ENCODE assay signal across 1 cellular context in the genomic region with DNA sequence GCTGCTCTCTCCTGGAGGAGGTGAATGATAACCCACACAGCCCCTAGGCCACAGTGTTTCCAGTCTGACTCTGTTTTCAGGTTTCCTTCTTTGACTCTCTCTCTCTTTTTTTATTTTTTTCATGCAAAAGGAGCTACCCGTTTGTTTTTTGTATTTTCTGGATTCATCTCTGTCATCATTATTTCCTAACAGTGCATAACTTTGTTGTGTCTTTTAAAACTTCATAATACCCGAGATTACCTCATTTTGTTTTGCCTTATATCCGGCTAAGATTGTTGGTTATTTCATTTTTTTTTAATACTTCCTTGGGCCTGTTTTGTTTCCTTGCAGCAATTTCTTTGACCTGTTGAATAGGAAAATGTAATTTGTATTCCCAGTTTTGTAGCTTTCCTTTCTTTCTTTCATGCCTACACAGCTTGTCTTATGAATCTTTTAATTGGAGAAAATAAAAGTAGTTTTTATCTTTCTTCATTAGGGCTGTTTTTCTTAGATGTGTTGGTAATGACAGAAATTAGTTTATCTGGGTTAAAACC.
TF ChIP-seq lines count a peak whose summit lies in the region.

No MANE protein-coding gene starts in this region.

TF ChIP-seq in HEK293T, 16 proteins besides CTCF, POLR2A, EP300 and RAD21:
- TF ChIP-seq, protein P1, sequence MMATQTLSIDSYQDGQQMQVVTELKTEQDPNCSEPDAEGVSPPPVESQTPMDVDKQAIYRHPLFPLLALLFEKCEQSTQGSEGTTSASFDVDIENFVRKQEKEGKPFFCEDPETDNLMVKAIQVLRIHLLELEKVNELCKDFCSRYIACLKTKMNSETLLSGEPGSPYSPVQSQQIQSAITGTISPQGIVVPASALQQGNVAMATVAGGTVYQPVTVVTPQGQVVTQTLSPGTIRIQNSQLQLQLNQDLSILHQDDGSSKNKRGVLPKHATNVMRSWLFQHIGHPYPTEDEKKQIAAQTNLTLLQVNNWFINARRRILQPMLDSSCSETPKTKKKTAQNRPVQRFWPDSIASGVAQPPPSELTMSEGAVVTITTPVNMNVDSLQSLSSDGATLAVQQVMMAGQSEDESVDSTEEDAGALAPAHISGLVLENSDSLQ (IDR thresholded peaks at IDR 0.05) = no peak
- TF ChIP-seq ZNF384 (IDR thresholded peaks at IDR 0.05) (0 out of 2 replicates have a peak, but pooled peaks have one; percentile 31), TARDBP (IDR thresholded peaks at IDR 0.05) (no peak), FOXK2 (IDR thresholded peaks at IDR 0.05) (no peak), SUZ12 (IDR thresholded peaks at IDR 0.05) (no peak), ELF4 (IDR thresholded peaks at IDR 0.05) (no peak), ARNT (IDR thresholded peaks at IDR 0.05) (no peak), FOXA1 (IDR thresholded peaks at IDR 0.05) (no peak), FOXM1 (IDR thresholded peaks at IDR 0.05; ENCODE audit: borderline replicate concordance) (no peak)
